Comparison of ENCODE assay signal across 8 cellular contexts in genomic region chr2:199457147-199458016, GRCh38. TPM values are rescaled to one million over a fixed set of nuclear protein-coding genes. Genes with fewer than 3 reads are reported as not detected.
A peak's percentile ranks its signal among the peaks of the same experiment; 100 is the strongest.
DNase-seq lines count a peak whose midpoint lies in the region; ATAC-seq, FAIRE-seq and TF ChIP-seq lines count a peak whose summit lies in the region.

Gene SATB2, minus strand, starts transcription at chr2:199457939. Its CDS starts 1,902 bp downstream, at chr2:199456037.

- H3K27me3 ChIP-seq in endothelial cell of umbilical vein (ENCODE audit: control insufficient read depth in 2 of 2, insufficient read depth in 2 of 2, low read length in 2 of 2): peaks cover 43 to 80% of the 10 kb centered on the region in 2 experiments

- DNase-seq in NCI-H1694 treated with DMSO at 0.1 percent for 48 hours (lab: John Stamatoyannopoulos, UW) (peak; percentile 27), NCI-H1694 (lab: John Stamatoyannopoulos, UW) (no peak), HuH-7 (ENCODE audit: low spot score) (peak; percentile 50), SW 1271 (lab: John Stamatoyannopoulos, UW) (peak; percentile 22 to 65), endothelial cell of umbilical vein (ENCODE audit: low read depth, low spot score) (peak; percentile 15), nephron progenitor cell (peak; percentile 69), superior temporal gyrus (ENCODE audit: extremely low spot score) (no peak)

- no peaks in the 10 kb centered on the region for H3K9me1 ChIP-seq in endothelial cell of umbilical vein (replicated peaks; ENCODE audit: control insufficient read depth, extremely low read depth, insufficient read depth, low read length)

- no peak for TF ChIP-seq CTCF in endothelial cell of umbilical vein (IDR thresholded peaks at IDR 0.05; ENCODE audit: extremely low read depth in 1 of 2, insufficient read depth in 1 of 2, low read depth in 1 of 2, low read length in 2 of 2)
- no peak for TF ChIP-seq CTCF in nephron progenitor cell (IDR thresholded peaks at IDR 0.05)

- peak within 1 kb of the TSS; percentile 84 for H3K27ac Mint-ChIP-seq in nephron progenitor cell

- POLR2A ChIA-PET in endothelial cell of umbilical vein (lab: Charles Lee): no interaction called here

- no peak for ATAC-seq in HG03108 (IDR thresholded peaks at IDR 0.05; ENCODE audit: unreplicated experiment)

- H3K9ac ChIP-seq in endothelial cell of umbilical vein (replicated peaks; ENCODE audit: extremely low read depth, insufficient read depth, low read length): no peak within 1 kb of the TSS

- CTCF ChIA-PET in endothelial cell of umbilical vein (lab: Charles Lee): interaction anchor here (2.3 kb wide), 1 partner anchor 13 kb away, joined by 9 read pairs; no protein-coding TSS in a partner anchor

- peak within 1 kb of the TSS; percentile 28 to 84 (median 57) for H3K4me3 ChIP-seq in endothelial cell of umbilical vein (replicated peaks in 1 of 3; ENCODE audit: insufficient read depth in 1 of 3, low read depth in 1 of 3, low read length in 3 of 3)

- peak; percentile 43 for FAIRE-seq in endothelial cell of umbilical vein (lab: Jason Lieb, UNC)

- peaks cover 8% of the 10 kb centered on the region for H3K4me1 ChIP-seq in endothelial cell of umbilical vein (ENCODE audit: control insufficient read depth, extremely low read depth, insufficient read depth, low read length)

- H3K4me2 ChIP-seq in endothelial cell of umbilical vein (ENCODE audit: insufficient read depth, low read length): peak within 1 kb of the TSS; percentile 52

- H3K4me3 Mint-ChIP-seq in nephron progenitor cell: peak within 1 kb of the TSS; percentile 90

- no peaks in the 10 kb centered on the region for H3K9me3 ChIP-seq in endothelial cell of umbilical vein (replicated peaks; ENCODE audit: control insufficient read depth, insufficient read depth, low read length)

- H3K36me3 ChIP-seq in endothelial cell of umbilical vein (ENCODE audit: control insufficient read depth in 2 of 2, extremely low read depth in 1 of 2, insufficient read depth in 2 of 2, low read length in 2 of 2): no peaks in the 10 kb centered on the region

- H2AFZ ChIP-seq in endothelial cell of umbilical vein (ENCODE audit: low read depth, low read length): peak within 1 kb of the TSS; percentile 55

- dilution Hi-C loops in endothelial cell of umbilical vein (cut with MboI; ENCODE audit: extremely low pct_ligation_motif_present, low sequenced_read_pairs): no loop called here

- peaks cover 58% of the 10 kb centered on the region for H3K4me1 Mint-ChIP-seq in nephron progenitor cell

- no peaks in the 10 kb centered on the region for H4K20me1 ChIP-seq in endothelial cell of umbilical vein (replicated peaks; ENCODE audit: control insufficient read depth, extremely low read depth, insufficient read depth, low read length)

- H3K9me3 Mint-ChIP-seq in nephron progenitor cell: no peaks in the 10 kb centered on the region

- H3K27me3 Mint-ChIP-seq in nephron progenitor cell (ENCODE audit: low read depth, poor library complexity): peaks cover 26% of the 10 kb centered on the region

- intact Hi-C loops in endothelial cell of umbilical vein (cut with micrococcal nuclease): no loop called here

- no peaks in the 10 kb centered on the region for H3K79me2 ChIP-seq in endothelial cell of umbilical vein (ENCODE audit: control insufficient read depth, insufficient read depth, low read length)

- no peak for TF ChIP-seq POLR2A in endothelial cell of umbilical vein (IDR thresholded peaks at IDR 0.05; ENCODE audit: low read depth, low read length)

- no peaks in the 10 kb centered on the region for H3K36me3 Mint-ChIP-seq in nephron progenitor cell (ENCODE audit: low read depth)

- H3K27ac ChIP-seq in endothelial cell of umbilical vein (ENCODE audit: insufficient read depth, low read depth, low read length): no peak within 1 kb of the TSS

- no TSS peak for BruUV-seq in endothelial cell of umbilical vein (replicated peaks; lab: Mats Ljungman, UMichigan)

TF ChIP-seq in endothelial cell of umbilical vein, 7 proteins besides CTCF, POLR2A, EP300 and RAD21:
- TF ChIP-seq FOS (IDR thresholded peaks at IDR 0.05; ENCODE audit: borderline replicate concordance, insufficient read depth, low read length) (peak; percentile 31), EZH2 (IDR thresholded peaks at IDR 0.05; ENCODE audit: borderline replicate concordance, low read depth, low read length, severe bottlenecking) (peak; percentile 94), GATA2 (IDR thresholded peaks at IDR 0.05; ENCODE audit: insufficient read depth, insufficient read length, low read depth, low read length) (no peak)
TF ChIP-seq in endothelial cell of umbilical vein: peak in this region for 2.

RNA-seq across cellular contexts. Expression of gene SATB2, which starts in this region (rescaled TPM):
- 1.1 and 1.6 TPM in 2 replicates for total RNA-seq in endothelial cell of umbilical vein
- polyA plus RNA-seq in endothelial cell of umbilical vein: 0.47 and 0.62 TPM in 2 replicates
- 0.38 and 0.40 TPM in 2 replicates for polyA plus RNA-seq in endothelial cell of umbilical vein (2011; cell fraction: cytosol; rRNA removed)
- 4.6 and 5.0 TPM in 2 replicates for polyA plus RNA-seq in endothelial cell of umbilical vein (2011; cell fraction: nucleus; rRNA removed)
- 0.37 and 0.59 TPM in 2 replicates for polyA plus RNA-seq in endothelial cell of umbilical vein (2012)
- 1.3 and 5.5 TPM in 2 replicates for polyA minus RNA-seq in endothelial cell of umbilical vein
- 3.3 TPM for polyA minus RNA-seq in endothelial cell of umbilical vein (2011; cell fraction: cytosol; rRNA and poly(A)+ RNA removed)
- 2.8 and 4.7 TPM in 2 replicates for polyA minus RNA-seq in endothelial cell of umbilical vein (2011; cell fraction: nucleus; rRNA and poly(A)+ RNA removed)

Comparison
In these comparisons a context has a peak if more than half of its experiments do, and no peak if none do; other contexts are left out.
1. DNase-seq: peak in NCI-H1694 treated with DMSO at 0.1 percent for 48 hours (single experiment), HuH-7 (single experiment), SW 1271 (2 of 2), endothelial cell of umbilical vein (single experiment) and nephron progenitor cell (single experiment); none in NCI-H1694 (single experiment) and superior temporal gyrus (single experiment).